ENCODE assay signal across 24 cellular contexts in genomic region chr18:65852273-65852672, GRCh38.
"Had no signal": no experiment of that assay in that cellular context is flagged by ENCODE, and none has a peak within 500 bp of the region (broad histone marks: within the 10 kb centered on the region; RNA-seq: fewer than 3 reads in every experiment).

No MANE protein-coding gene starts in this region.

- H3K9me3 Mint-ChIP-seq: activated T-helper 1 cell treated with anti-CD3 and anti-CD28 coated beads, Interleukin-12 subunit alpha, Interleukin-12 subunit beta, Interleukin-2, Interleukin-4 antibody, amounts not matched to agents 30 ng/mL and 10 ng/mL and 1 ng/mL, durations not matched to agents 14 hours and 24 hours and 36 hours; WTC11 had no signal

- ATAC-seq: activated CD8-positive, alpha-beta T cell treated with anti-CD3 and anti-CD28 coated beads, Interleukin-2, amount 10 ng/mL, durations not matched to agents 7 days and 5 days; activated naive CD4-positive, alpha-beta T cell treated with anti-CD3 and anti-CD28 coated beads, Interleukin-2, amount 50 U/mL, for 72 hours; activated naive CD8-positive, alpha-beta T cell treated with anti-CD3 and anti-CD28 coated beads, Interleukin-2, amount 50 U/mL, for 24 hours; T-helper 17 cell; WTC11 had no signal

- H3K4me3 ChIP-seq: MG63 had no signal

- H3K27me3 ChIP-seq: MG63 had no signal

- H3K36me3 Mint-ChIP-seq: activated naive CD4-positive, alpha-beta T cell treated with anti-CD3 and anti-CD28 coated beads, Interleukin-2, amount 50 U/mL, for 72 hours; brain; WTC11 had no signal

- H3K4me3 Mint-ChIP-seq: activated CD8-positive, alpha-beta T cell treated with anti-CD3 and anti-CD28 coated beads, Interleukin-2, amount 10 ng/mL, durations not matched to agents 7 days and 5 days; activated naive CD8-positive, alpha-beta T cell treated with anti-CD3 and anti-CD28 coated beads, Interleukin-2, amount 50 U/mL, for 24 hours; activated T-cell treated with anti-CD3 and anti-CD28 coated beads, Interleukin-2, amount 50 U/mL, for 24 hours; activated T-helper 1 cell treated with anti-CD3 and anti-CD28 coated beads, Interleukin-12 subunit alpha, Interleukin-12 subunit beta, Interleukin-2, Interleukin-4 antibody, amounts not matched to agents 30 ng/mL and 10 ng/mL and 1 ng/mL, durations not matched to agents 14 hours and 24 hours and 36 hours; brain; central memory CD8-positive, alpha-beta T cell; T-helper 17 cell; WTC11 had no signal

- H3K4me1 Mint-ChIP-seq: activated naive CD8-positive, alpha-beta T cell treated with anti-CD3 and anti-CD28 coated beads, Interleukin-2, amount 50 U/mL, for 24 hours; central memory CD8-positive, alpha-beta T cell; T-helper 17 cell had no signal

- H3K27ac Mint-ChIP-seq: activated CD8-positive, alpha-beta T cell treated with anti-CD3 and anti-CD28 coated beads, Interleukin-2, amount 10 ng/mL, durations not matched to agents 7 days and 5 days; activated naive CD4-positive, alpha-beta T cell treated with anti-CD3 and anti-CD28 coated beads, Interleukin-2, amount 50 U/mL, for 72 hours; activated naive CD8-positive, alpha-beta T cell treated with anti-CD3 and anti-CD28 coated beads, Interleukin-2, amount 50 U/mL, for 24 hours; activated T-cell treated with anti-CD3 and anti-CD28 coated beads, Interleukin-2, amount 50 U/mL, for 24 hours; activated T-helper 1 cell treated with anti-CD3 and anti-CD28 coated beads, Interleukin-12 subunit alpha, Interleukin-12 subunit beta, Interleukin-2, Interleukin-4 antibody, amounts not matched to agents 30 ng/mL and 10 ng/mL and 1 ng/mL, durations not matched to agents 14 hours and 24 hours and 36 hours; T-helper 17 cell; WTC11 had no signal

- DNase-seq: activated CD4-positive, alpha-beta T cell treated with anti-CD3 and anti-CD28 coated beads for 48 hours; activated CD4-positive, alpha-beta T cell treated with anti-CD3 and anti-CD28 coated beads, Interleukin-2, amount 50 U/mL, for 4 hours; activated CD4-positive, CD25-positive, alpha-beta regulatory T cell treated with anti-CD3 and anti-CD28 coated beads, Interleukin-2, amount 50 U/mL, for 72 hours; activated CD8-positive, alpha-beta T cell treated with anti-CD3 and anti-CD28 coated beads, Interleukin-2, amount 10 ng/mL, durations not matched to agents 7 days and 5 days; activated effector memory CD4-positive, alpha-beta T cell treated with Interleukin-2 at 50 U/mL for 16 hours; activated naive CD4-positive, alpha-beta T cell; activated naive CD8-positive, alpha-beta T cell treated with anti-CD3 and anti-CD28 coated beads, Interleukin-2, amount 50 U/mL, for 24 hours; activated T-cell treated with anti-CD3 and anti-CD28 coated beads, Interleukin-2, amount 50 U/mL, for 24 hours; amniotic stem cell; MG63; MV-4-11; NCI-H1436; NCI-H1694 treated with DMSO at 0.1 percent for 48 hours; NCI-H2081 treated with DMSO at 0.1 percent for 48 hours; NCI-H446 treated with DMSO at 0.1 percent for 48 hours; NCI-H748 treated with DMSO at 0.1 percent for 48 hours; SIG-M5; T-helper 17 cell; T-helper 9 cell had no signal

- H3K36me3 ChIP-seq: MG63 had no signal

- H3K9me3 ChIP-seq: MG63 had no signal

- H3K27me3 Mint-ChIP-seq: activated naive CD8-positive, alpha-beta T cell treated with anti-CD3 and anti-CD28 coated beads, Interleukin-2, amount 50 U/mL, for 24 hours; activated T-cell treated with anti-CD3 and anti-CD28 coated beads, Interleukin-2, amount 50 U/mL, for 24 hours; brain; central memory CD8-positive, alpha-beta T cell; T-helper 17 cell had no signal
